In the genomic region with DNA sequence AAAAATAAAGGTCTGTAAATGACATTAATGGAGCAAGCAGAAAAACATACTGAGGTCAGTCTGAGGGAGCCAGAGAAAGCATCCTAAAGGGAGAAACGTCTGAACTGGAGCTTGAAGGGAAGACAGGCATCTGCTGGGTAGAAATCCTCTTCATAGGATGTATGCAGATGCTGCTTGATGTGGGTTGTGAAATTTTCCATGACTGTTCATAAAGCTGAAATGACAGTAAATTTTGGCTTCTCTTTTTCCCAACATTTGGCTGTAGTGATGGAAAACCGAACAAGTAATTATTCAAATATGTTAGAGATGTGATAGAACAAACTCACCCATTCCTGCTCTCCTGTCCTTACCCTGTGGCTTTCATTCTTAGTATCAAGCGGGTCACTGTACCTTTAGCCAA, we compare ENCODE assay signal across 19 cellular contexts.
"Had no signal": no experiment of that assay in that cellular context is flagged by ENCODE, and none has a peak within 500 bp of the region (broad histone marks: within the 10 kb centered on the region; RNA-seq: fewer than 3 reads in every experiment).

No MANE protein-coding gene starts in this region.

- H3K9me3 ChIP-seq: breast epithelium, esophagus muscularis mucosa, thoracic aorta, vagina had no signal

- H3K36me3 ChIP-seq: breast epithelium, esophagus muscularis mucosa, thoracic aorta, vagina had no signal

- H3K27ac ChIP-seq: breast epithelium, coronary artery, esophagus muscularis mucosa, thoracic aorta, vagina had no signal

- DNase-seq: activated CD4-positive, alpha-beta T cell treated with anti-CD3 and anti-CD28 coated beads, Interleukin-2, amount 50 U/mL, for 1 hour; activated CD4-positive, CD25-positive, alpha-beta regulatory T cell treated with anti-CD3 and anti-CD28 coated beads, Interleukin-2, amount 50 U/mL, for 72 hours; activated naive CD4-positive, alpha-beta T cell treated with Interleukin-2 at 50 U/mL for 16 hours; activated naive CD8-positive, alpha-beta T cell treated with anti-CD3 and anti-CD28 coated beads for 36 hours; activated T-cell treated with anti-CD3 and anti-CD28 coated beads, Interleukin-2, amount 50 U/mL, for 24 hours; amniotic stem cell; foreskin melanocyte; glutamatergic neuron; hippocampal formation; stimulated activated CD4-positive, alpha-beta T cell treated with anti-CD3 and anti-CD28 coated beads, Interleukin-2, amount 100 ng/mL, for 48 hours; stimulated activated CD8-positive, alpha-beta memory T cell treated with anti-CD3 and anti-CD28 coated beads, Interleukin-4, amount 100 ng/mL, for 48 hours; stimulated activated naive B cell treated with anti-CD40 and anti-IgM and Interleukin-4, amounts not matched to agents 10 μg/mL and 1 μg/mL and 100 μg/mL, for 72 hours; T-helper 17 cell had no signal

- H3K4me3 ChIP-seq: breast epithelium, coronary artery, esophagus muscularis mucosa, thoracic aorta, vagina had no signal

- ATAC-seq: natural killer cell treated with Interleukin-12 subunit alpha and Interleukin-12 subunit beta and Interleukin-15 and Interleukin-18, amount 100 ng/mL, for 72 hours; stimulated activated naive B cell treated with anti-CD40 and anti-IgM and Interleukin-4, amounts not matched to agents 10 μg/mL and 1 μg/mL and 100 μg/mL, for 72 hours; T-helper 17 cell had no signal

- H3K27me3 ChIP-seq: breast epithelium, esophagus muscularis mucosa, vagina had no signal

- H3K4me1 ChIP-seq: breast epithelium, esophagus muscularis mucosa, vagina had no signal
